19 cellular contexts compared by ENCODE assay signal in genomic region chr15:42796955-42797779, GRCh38.
DNase-seq lines count a peak whose midpoint lies in the region; ATAC-seq and TF ChIP-seq lines count a peak whose summit lies in the region.
"Had no signal": no experiment of that assay in that cellular context is flagged by ENCODE, and none has a peak within 500 bp of the region (broad histone marks: within the 10 kb centered on the region; RNA-seq: fewer than 3 reads in every experiment).

No MANE protein-coding gene starts in this region.

- no peaks in the 10 kb centered on the region for H3K9me3 ChIP-seq in A673 (ENCODE audit: low read depth, low read length, poor library complexity, severe bottlenecking)
- no peaks in the 10 kb centered on the region for H3K9me3 ChIP-seq in WERI-Rb-1 (ENCODE audit: severe bottlenecking)
- H3K9me3 ChIP-seq in transverse colon, result no peaks in the 10 kb centered on the region
- H3K9me3 ChIP-seq: right atrium auricular region, uterus had no signal

- BruUV-seq in A673 (replicated peaks; lab: Mats Ljungman, UMichigan), result no TSS peak

- H3K27ac ChIP-seq in A673 (ENCODE audit: low read depth, low read length, poor library complexity, severe bottlenecking), result no peak overlapping the region
- no peak overlapping the region for H3K27ac ChIP-seq in WERI-Rb-1
- H3K27ac ChIP-seq in foreskin keratinocyte, result no peak overlapping the region
- H3K27ac ChIP-seq in transverse colon, result no peak overlapping the region
- H3K27ac ChIP-seq: right atrium auricular region, uterus had no signal

- in situ Hi-C loops in transverse colon (cut with MboI; ENCODE audit: low pct_ligation_motif_present in 1 of 4, low pct_unique_long_range_greater_than_20kb in 1 of 4, low sequenced_read_pairs in 3 of 4), result loop anchor here in 1 of 4 donors (10.0 kb wide), 1 partner anchor 138 kb away; no protein-coding TSS in a partner anchor

- DNase-seq in A673 (ENCODE audit: low spot score) (peak; percentile 19), HCEC 1CT (peak; percentile 30), WERI-Rb-1 (no peak), foreskin keratinocyte (no peak), transverse colon (no peak), GM19240 (ENCODE audit: insufficient read length, low spot score) (no peak)
- DNase-seq: activated CD4-positive, alpha-beta T cell treated with anti-CD3 and anti-CD28 coated beads for 4 hours; activated T-cell treated with anti-CD3 and anti-CD28 coated beads, Interleukin-2, amount 50 U/mL, for 4 hours; anterior cingulate cortex; effector memory CD4-positive, alpha-beta T cell; head of caudate nucleus; NCI-H2227 treated with DMSO at 0.1 percent for 48 hours; stimulated activated CD4-positive, alpha-beta T cell treated with anti-CD3 and anti-CD28 coated beads, Interleukin-4, amount 100 ng/mL, for 24 hours; stimulated activated naive CD4-positive, alpha-beta T cell; uterus had no signal

- CTCF ChIA-PET in A673 (lab: Charles Lee), result no interaction called here

- WGBS in transverse colon (ENCODE audit: low coverage in 1 of 2), 2 donors, result 85 to 88% methylated on average over 5 of the region's 5 CpGs

- peak; percentile 44 for TF ChIP-seq CTCF in A673 (conservative IDR thresholded peaks at IDR 0.05; ENCODE audit: low read depth, low read length)
- TF ChIP-seq CTCF in WERI-Rb-1 (IDR thresholded peaks at IDR 0.05; ENCODE audit: low read depth, low read length), result 0 out of 2 replicates have a peak, but pooled peaks have one; percentile 2
- peak; percentile 59 for TF ChIP-seq CTCF in foreskin keratinocyte (conservative IDR thresholded peaks at IDR 0.05)
- TF ChIP-seq CTCF in transverse colon (IDR thresholded peaks at IDR 0.05), result no peak

- H3K4me1 ChIP-seq in A673 (ENCODE audit: insufficient read depth, low read length, poor library complexity, severe bottlenecking) (no peaks in the 10 kb centered on the region), foreskin keratinocyte (peaks cover 9% of the 10 kb centered on the region), transverse colon (no peaks in the 10 kb centered on the region)
- H3K4me1 ChIP-seq: right atrium auricular region, uterus had no signal

- H3K27me3 ChIP-seq in A673 (replicated peaks; ENCODE audit: insufficient read depth, low read depth, low read length, poor library complexity) (no peaks in the 10 kb centered on the region), WERI-Rb-1 (ENCODE audit: insufficient read depth, low read depth, severe bottlenecking) (no peaks in the 10 kb centered on the region), foreskin keratinocyte (no peaks in the 10 kb centered on the region), transverse colon (no peaks in the 10 kb centered on the region)
- H3K27me3 ChIP-seq: right atrium auricular region, uterus had no signal

- H3K36me3 ChIP-seq in A673 (ENCODE audit: insufficient read depth, low read length, poor library complexity, severe bottlenecking) (no peaks in the 10 kb centered on the region), WERI-Rb-1 (no peaks in the 10 kb centered on the region), transverse colon (no peaks in the 10 kb centered on the region)
- H3K36me3 ChIP-seq: uterus had no signal

- no peak for TF ChIP-seq EP300 in transverse colon (IDR thresholded peaks at IDR 0.05; ENCODE audit: low read depth)

- POLR2A ChIA-PET in A673 (lab: Charles Lee; ENCODE audit: low non-redundant PET), result no interaction called here

- ATAC-seq in foreskin keratinocyte, result no peak
- ATAC-seq in GM19455 (IDR thresholded peaks at IDR 0.05; ENCODE audit: unreplicated experiment), result no peak
- no peak for ATAC-seq in GM18517 (IDR thresholded peaks at IDR 0.05; ENCODE audit: unreplicated experiment)
- ATAC-seq: activated T-cell treated with anti-CD3 and anti-CD28 coated beads, Interleukin-2, amount 50 U/mL, for 4 hours; Panc1 had no signal

- no peak for TF ChIP-seq POLR2A in transverse colon (IDR thresholded peaks at IDR 0.05)

- intact Hi-C loops in A673 (cut with micrococcal nuclease; ENCODE audit: unreplicated experiment), result no loop called here
- intact Hi-C loops in transverse colon (cut with DNase I; ENCODE audit: low total_unique reads), result no loop called here

- no peak overlapping the region for H3K4me3 ChIP-seq in A673 (ENCODE audit: low read depth, low read length, poor library complexity, severe bottlenecking)
- H3K4me3 ChIP-seq in WERI-Rb-1 (ENCODE audit: low read depth, low read length), result no peak overlapping the region
- H3K4me3 ChIP-seq in transverse colon, result no peak overlapping the region
- H3K4me3 ChIP-seq: right atrium auricular region, uterus had no signal

Comparison
In these comparisons a context has a peak if more than half of its experiments do, and no peak if none do; other contexts are left out.
1. DNase-seq: peak in A673 (single experiment) and HCEC 1CT (single experiment); none in WERI-Rb-1 (single experiment), foreskin keratinocyte (0 of 2), transverse colon (single experiment) and GM19240 (single experiment).
2. CTCF ChIP-seq: peak in A673 (single experiment), WERI-Rb-1 (single experiment) and foreskin keratinocyte (single experiment); none in transverse colon (0 of 5).